In the genomic region with DNA sequence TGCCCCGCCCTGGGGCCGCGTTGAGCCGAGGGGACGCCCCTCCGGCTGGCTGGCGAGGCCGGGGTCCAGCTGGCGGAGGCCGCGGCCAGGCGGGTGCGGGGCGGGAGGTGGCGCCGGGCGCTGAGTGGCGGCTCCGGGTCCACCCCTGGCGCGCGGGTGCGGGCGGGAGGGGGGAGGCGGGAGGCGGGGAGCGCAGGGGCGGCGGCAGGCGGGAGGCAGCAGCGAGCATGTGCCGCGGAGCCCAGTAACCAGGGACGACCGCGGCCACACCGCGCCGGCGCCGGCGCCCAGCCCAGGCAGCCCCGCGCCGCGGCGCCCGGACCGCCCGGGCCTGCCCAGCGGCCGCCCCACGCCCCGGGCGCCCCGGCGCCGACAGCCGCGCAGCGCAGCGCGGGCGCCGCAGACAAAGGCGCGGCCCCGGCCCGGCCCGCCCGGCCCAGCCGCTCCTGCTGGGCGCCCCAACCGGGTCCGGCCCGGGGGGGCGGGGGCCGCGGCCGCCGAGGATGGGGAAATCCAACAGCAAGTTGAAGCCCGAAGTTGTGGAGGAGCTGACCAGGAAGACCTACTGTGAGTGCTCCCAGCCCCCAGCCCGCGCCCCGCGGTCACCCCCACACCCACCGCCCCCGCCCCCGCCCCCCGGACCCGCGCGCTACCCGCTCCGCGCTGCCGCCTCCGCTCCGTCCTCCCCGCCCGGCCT, we compare ENCODE assay signal across 8 cellular contexts. TPM values are rescaled to one million over a fixed set of nuclear protein-coding genes. Genes with fewer than 3 reads are reported as not detected.
A peak's percentile ranks its signal among the peaks of the same experiment; 100 is the strongest.
DNase-seq lines count a peak whose midpoint lies in the region; ATAC-seq and TF ChIP-seq lines count a peak whose summit lies in the region.

A gene (plus strand): TSS at position 244 of the 697 bp plus-strand sequence. CDS start 260 bp downstream, at position 504.

- intact Hi-C loops in esophagus squamous epithelium (cut with DNase I): no loop called here

- DNase-seq in GM20000 (ENCODE audit: low spot score): peak; percentile 85
- peak; percentile 67 for DNase-seq in NCI-H774 (lab: John Stamatoyannopoulos, UW)
- DNase-seq in activated T-cell treated with anti-CD3 and anti-CD28 coated beads, Interleukin-2, amount 50 U/mL, for 48 hours: peak; percentile 65 to 73
- no peak for DNase-seq in esophagus squamous epithelium (lab: John Stamatoyannopoulos, UW)
- peak; percentile 78 for DNase-seq in mucosa of gallbladder (ENCODE audit: low spot score)
- DNase-seq in stimulated activated CD8-positive, alpha-beta memory T cell treated with anti-CD3 and anti-CD28 coated beads, Interleukin-4, amount 100 ng/mL, for 48 hours: peak; percentile 70
- no peak for DNase-seq in NCI-H187 treated with DMSO at 0.1 percent for 48 hours (lab: John Stamatoyannopoulos, UW)

- WGBS in esophagus squamous epithelium, 2 donors: 0% methylated on average over 1 of the region's 101 CpGs; no CpG with 5 or more reads in 1 of the 2 donors

- ATAC-seq in HG03196 (IDR thresholded peaks at IDR 0.05; ENCODE audit: unreplicated experiment): no peak

- H3K4me3 ChIP-seq in esophagus squamous epithelium: peak within 1 kb of the TSS; percentile 54 to 83 (median 66)

- no peak for TF ChIP-seq POLR2A in esophagus squamous epithelium (IDR thresholded peaks at IDR 0.05)

- peaks cover 6 to 48% (median 12%) of the 10 kb centered on the region in 3 donors for H3K4me1 ChIP-seq in esophagus squamous epithelium

- peaks cover 0 to 15% (median 0%) of the 10 kb centered on the region in 4 donors for H3K27me3 ChIP-seq in esophagus squamous epithelium

- H3K27ac ChIP-seq in esophagus squamous epithelium: peak within 1 kb of the TSS; percentile 70 to 88 (median 78)

- H3K9me3 ChIP-seq in esophagus squamous epithelium: no peaks in the 10 kb centered on the region

- H3K36me3 ChIP-seq in esophagus squamous epithelium: no peaks in the 10 kb centered on the region

- no peak for TF ChIP-seq CTCF in GM20000 (IDR thresholded peaks at IDR 0.05; ENCODE audit: extremely low read depth, missing control alignments)
- no peak for TF ChIP-seq CTCF in esophagus squamous epithelium (IDR thresholded peaks at IDR 0.05)

RNA-seq across cellular contexts. Expression of the gene that starts here (rescaled TPM):
- 10 to 100 TPM in 3 of 4 donors, 1 to 10 TPM in 1; 9.3 to 31.3 (median 15.2) TPM for total RNA-seq in esophagus squamous epithelium
- 50.3 TPM for total RNA-seq in mucosa of gallbladder

Comparison
In these comparisons a context has a peak if more than half of its experiments do, and no peak if none do; other contexts are left out.
1. DNase-seq: peak in GM20000 (single experiment), NCI-H774 (single experiment), activated T-cell treated with anti-CD3 and anti-CD28 coated beads, Interleukin-2, amount 50 U/mL, for 48 hours (2 of 2), mucosa of gallbladder (single experiment) and stimulated activated CD8-positive, alpha-beta memory T cell treated with anti-CD3 and anti-CD28 coated beads, Interleukin-4, amount 100 ng/mL, for 48 hours (single experiment); none in esophagus squamous epithelium (single experiment) and NCI-H187 treated with DMSO at 0.1 percent for 48 hours (single experiment).